In genomic region chr5:67395790-67396418, GRCh38 we compare ENCODE assay signal across 26 cellular contexts.
DNase-seq lines count a peak whose midpoint lies in the region; ATAC-seq and TF ChIP-seq lines count a peak whose summit lies in the region.
"Had no signal": no experiment of that assay in that cellular context is flagged by ENCODE, and none has a peak within 500 bp of the region (broad histone marks: within the 10 kb centered on the region; RNA-seq: fewer than 3 reads in every experiment).

No MANE protein-coding gene starts in this region.

- no peaks in the 10 kb centered on the region for H3K27me3 ChIP-seq in A673 (replicated peaks; ENCODE audit: insufficient read depth, low read depth, low read length, poor library complexity)
- H3K27me3 ChIP-seq in H7 (ENCODE audit: control insufficient read depth, insufficient read depth, low read length) = no peaks in the 10 kb centered on the region
- no peaks in the 10 kb centered on the region for H3K27me3 ChIP-seq in testis
- H3K27me3 ChIP-seq: hepatocyte, pancreas, transverse colon had no signal

- BruUV-seq in A673 (replicated peaks; lab: Mats Ljungman, UMichigan) = no TSS peak

- POLR2A ChIA-PET in A673 (lab: Charles Lee; ENCODE audit: low non-redundant PET) = no interaction called here

- intact Hi-C loops in A673 (cut with micrococcal nuclease; ENCODE audit: unreplicated experiment) (no loop called here), testis (cut with DNase I; ENCODE audit: low total_unique reads) (no loop called here)

- H3K27ac ChIP-seq in A673 (ENCODE audit: low read depth, low read length, poor library complexity, severe bottlenecking) (no peak overlapping the region), testis (no peak overlapping the region)
- H3K27ac ChIP-seq: hepatocyte, pancreas, skin epidermis, transverse colon had no signal

- peak; percentile 38 for TF ChIP-seq CTCF in A673 (conservative IDR thresholded peaks at IDR 0.05; ENCODE audit: low read depth, low read length)
- TF ChIP-seq CTCF in cardiac fibroblast (IDR thresholded peaks at IDR 0.05; ENCODE audit: low read depth, low read length) = no peak
- peak in 1 of 3 experiments; percentile 9 for TF ChIP-seq CTCF in testis (IDR thresholded peaks at IDR 0.05)
- TF ChIP-seq CTCF in nephron progenitor cell (IDR thresholded peaks at IDR 0.05) = no peak

- CTCF ChIA-PET in A673 (lab: Charles Lee) = interaction anchor here (0.6 kb wide), 1 partner anchor 128 kb away, joined by 3 read pairs; no protein-coding TSS in a partner anchor

- DNase-seq in A673 (ENCODE audit: low spot score) (peak; percentile 39), H7 (peak; percentile 16), cardiac fibroblast (ENCODE audit: low read depth in 2 of 2) (peak; percentile 20 to 34), left lobe of liver (ENCODE audit: low spot score) (no peak), testis (no peak), NCI-H226 (no peak), nephron progenitor cell (no peak)
- DNase-seq: activated CD4-positive, alpha-beta T cell treated with anti-CD3 and anti-CD28 coated beads for 36 hours; activated T-cell treated with anti-CD3 and anti-CD28 coated beads, Interleukin-2, amount 50 U/mL, for 72 hours; CD8-positive, alpha-beta memory T cell; DMS53; effector memory CD8-positive, alpha-beta T cell; MV-4-11; natural killer cell; NCI-H1930; NCI-H446; pancreas; stimulated activated naive CD8-positive, alpha-beta T cell treated with anti-CD3 and anti-CD28 coated beads, Interleukin-15, Interleukin-2, amounts not matched to agents 100 U/mL and 50 U/mL, for 24 hours; transverse colon had no signal

- no peak overlapping the region for H3K4me3 Mint-ChIP-seq in nephron progenitor cell
- H3K4me3 Mint-ChIP-seq: activated CD4-positive, alpha-beta T cell treated with anti-CD3 and anti-CD28 coated beads for 36 hours; activated T-cell treated with anti-CD3 and anti-CD28 coated beads, Interleukin-2, amount 50 U/mL, for 72 hours; CD8-positive, alpha-beta memory T cell; effector memory CD8-positive, alpha-beta T cell; memory B cell; natural killer cell had no signal

- H3K4me3 ChIP-seq in A673 (ENCODE audit: low read depth, low read length, poor library complexity, severe bottlenecking) = no peak overlapping the region
- no peak overlapping the region for H3K4me3 ChIP-seq in H7 (ENCODE audit: insufficient read depth, low read depth, low read length)
- no peak overlapping the region for H3K4me3 ChIP-seq in cardiac fibroblast (replicated peaks in 1 of 2; ENCODE audit: low read depth in 2 of 2, low read length in 2 of 2)
- H3K4me3 ChIP-seq in testis = no peak overlapping the region
- H3K4me3 ChIP-seq: GM12878, hepatocyte, pancreas, skin epidermis, transverse colon had no signal

- H3K9me3 ChIP-seq in A673 (ENCODE audit: low read depth, low read length, poor library complexity, severe bottlenecking) (no peaks in the 10 kb centered on the region), testis (no peaks in the 10 kb centered on the region)
- H3K9me3 ChIP-seq: pancreas, transverse colon had no signal

- H3K4me1 Mint-ChIP-seq in nephron progenitor cell = peaks cover 39% of the 10 kb centered on the region
- H3K4me1 Mint-ChIP-seq: activated CD4-positive, alpha-beta T cell treated with anti-CD3 and anti-CD28 coated beads for 36 hours; memory B cell; natural killer cell had no signal

- 50 to 57% methylated on average over 2 of the region's 2 CpGs for WGBS in testis, 2 donors

- no peak for TF ChIP-seq POLR2A in testis (IDR thresholded peaks at IDR 0.05)

- H3K36me3 ChIP-seq in A673 (ENCODE audit: insufficient read depth, low read length, poor library complexity, severe bottlenecking) = no peaks in the 10 kb centered on the region
- no peaks in the 10 kb centered on the region for H3K36me3 ChIP-seq in H7 (replicated peaks; ENCODE audit: control insufficient read depth, insufficient read depth, low read length)
- no peaks in the 10 kb centered on the region for H3K36me3 ChIP-seq in testis (ENCODE audit: low read depth, missing control alignments)
- H3K36me3 ChIP-seq: pancreas, transverse colon had no signal

- ATAC-seq in left lobe of liver (peak; percentile 81), HG02885 (IDR thresholded peaks at IDR 0.05; ENCODE audit: poor library complexity, unreplicated experiment) (no peak)
- ATAC-seq: activated CD4-positive, alpha-beta T cell treated with anti-CD3 and anti-CD28 coated beads for 36 hours; activated naive CD4-positive, alpha-beta T cell treated with anti-CD3 and anti-CD28 coated beads, Interleukin-2, amount 50 U/mL, for 72 hours; activated T-cell treated with anti-CD3 and anti-CD28 coated beads, Interleukin-2, amount 50 U/mL, for 72 hours; effector memory CD8-positive, alpha-beta T cell; GM12878; natural killer cell; Panc1; pancreas; stimulated activated naive CD8-positive, alpha-beta T cell treated with anti-CD3 and anti-CD28 coated beads, Interleukin-15, Interleukin-2, amounts not matched to agents 100 U/mL and 50 U/mL, for 24 hours had no signal

- peaks cover 31% of the 10 kb centered on the region for H3K36me3 Mint-ChIP-seq in nephron progenitor cell (ENCODE audit: low read depth)
- H3K36me3 Mint-ChIP-seq: activated naive CD4-positive, alpha-beta T cell treated with anti-CD3 and anti-CD28 coated beads, Interleukin-2, amount 50 U/mL, for 72 hours; memory B cell; natural killer cell had no signal

- H3K9me3 Mint-ChIP-seq in nephron progenitor cell = peaks cover 31% of the 10 kb centered on the region
- H3K9me3 Mint-ChIP-seq: activated naive CD4-positive, alpha-beta T cell treated with anti-CD3 and anti-CD28 coated beads, Interleukin-2, amount 50 U/mL, for 72 hours; activated T-cell treated with anti-CD3 and anti-CD28 coated beads, Interleukin-2, amount 50 U/mL, for 72 hours; CD8-positive, alpha-beta memory T cell; effector memory CD8-positive, alpha-beta T cell; memory B cell; natural killer cell had no signal

- H3K4me1 ChIP-seq in A673 (ENCODE audit: insufficient read depth, low read length, poor library complexity, severe bottlenecking) (peaks cover 26% of the 10 kb centered on the region), testis (no peaks in the 10 kb centered on the region)
- H3K4me1 ChIP-seq: pancreas, transverse colon had no signal

- H3K27me3 Mint-ChIP-seq in nephron progenitor cell (ENCODE audit: low read depth, poor library complexity) = peaks cover 3% of the 10 kb centered on the region
- H3K27me3 Mint-ChIP-seq: activated CD4-positive, alpha-beta T cell treated with anti-CD3 and anti-CD28 coated beads for 36 hours; effector memory CD8-positive, alpha-beta T cell had no signal

- no peak overlapping the region for H3K27ac Mint-ChIP-seq in nephron progenitor cell
- H3K27ac Mint-ChIP-seq: activated CD4-positive, alpha-beta T cell treated with anti-CD3 and anti-CD28 coated beads for 36 hours; activated naive CD4-positive, alpha-beta T cell treated with anti-CD3 and anti-CD28 coated beads, Interleukin-2, amount 50 U/mL, for 72 hours; activated T-cell treated with anti-CD3 and anti-CD28 coated beads, Interleukin-2, amount 50 U/mL, for 72 hours; effector memory CD8-positive, alpha-beta T cell; memory B cell; natural killer cell had no signal

Comparison
In these comparisons a context has a peak if more than half of its experiments do, and no peak if none do; other contexts are left out.
1. DNase-seq: peak in A673 (single experiment), H7 (single experiment) and cardiac fibroblast (2 of 2); none in left lobe of liver (single experiment), testis (single experiment), NCI-H226 (single experiment) and nephron progenitor cell (single experiment).